In the genomic region with DNA sequence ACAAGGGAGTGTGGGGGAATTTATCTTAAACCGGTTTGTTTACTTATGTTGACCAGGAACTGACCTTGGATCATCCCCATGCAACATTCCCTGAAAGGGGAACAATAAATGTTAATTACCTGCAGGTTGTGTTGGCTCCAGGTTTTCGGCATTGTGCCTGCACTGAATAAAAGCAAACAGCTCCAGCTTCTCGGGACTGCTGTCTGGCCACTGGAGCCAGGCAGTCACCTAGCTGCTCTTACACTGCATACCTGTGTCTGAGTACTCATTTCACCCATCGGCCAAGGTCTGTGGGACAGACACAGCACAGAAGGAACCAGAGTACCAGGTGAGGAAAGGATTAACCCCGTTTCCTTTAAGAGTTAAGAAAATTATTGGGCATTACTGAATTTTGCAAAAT, we compare ENCODE assay signal across 8 cellular contexts.
"Had no signal": no experiment of that assay in that cellular context is flagged by ENCODE, and none has a peak within 500 bp of the region (broad histone marks: within the 10 kb centered on the region; RNA-seq: fewer than 3 reads in every experiment).

No MANE protein-coding gene starts in this region.

- DNase-seq: IMR-90, KBM-7, KG1 had no signal

- H3K27ac ChIP-seq: HL-60, KMS-11 had no signal

- H3K27ac Mint-ChIP-seq: IgD-negative memory B cell had no signal

- H3K4me2 ChIP-seq: KMS-11 had no signal

- H3K4me3 ChIP-seq: K562 had no signal

- H3K4me1 Mint-ChIP-seq: IgD-negative memory B cell had no signal

- H3K4me3 Mint-ChIP-seq: IgD-negative memory B cell had no signal

- H3K9ac ChIP-seq: KMS-11 had no signal

- ATAC-seq: HepG2, K562 had no signal
